In the genomic region with DNA sequence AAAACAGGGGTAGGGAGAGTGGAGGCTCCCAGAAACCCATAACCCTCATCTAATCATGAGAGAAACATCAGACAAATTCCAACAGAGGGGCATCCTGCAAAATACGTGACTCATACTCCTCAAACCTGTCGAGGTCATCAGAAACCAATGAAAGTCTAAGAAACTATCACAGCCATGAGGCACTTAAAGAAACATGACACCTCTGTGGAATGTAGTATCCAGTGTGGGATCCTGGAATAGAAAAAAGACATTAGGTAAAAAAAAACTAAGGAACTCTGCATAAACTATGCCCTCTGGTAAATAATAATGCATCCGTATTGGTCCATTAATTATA, we compare ENCODE assay signal across 12 cellular contexts. TPM values are rescaled to one million over a fixed set of nuclear protein-coding genes. Genes with fewer than 3 reads are reported as not detected.
A peak's percentile ranks its signal among the peaks of the same experiment; 100 is the strongest.
DNase-seq lines count a peak whose midpoint lies in the region; ATAC-seq and TF ChIP-seq lines count a peak whose summit lies in the region.
"Had no signal": no experiment of that assay in that cellular context is flagged by ENCODE, and none has a peak within 500 bp of the region (broad histone marks: within the 10 kb centered on the region; RNA-seq: fewer than 3 reads in every experiment).

No MANE protein-coding gene starts in this region.

- intact Hi-C loops in heart left ventricle (cut with DNase I) (loop anchor here in 2 of 10 donors (1.0 to 2.0 kb wide), 2 partner anchors 16 to 23 kb away; partner anchors contain the start of gene CDH5 (in 1 of the 2)), cardiac septum (cut with DNase I) (no loop called here), uterus (cut with DNase I; ENCODE audit: low total_unique reads) (no loop called here)

- no peak for TF ChIP-seq CTCF in heart left ventricle (IDR thresholded peaks at IDR 0.05)
- no peak for TF ChIP-seq CTCF in astrocyte of the spinal cord (IDR thresholded peaks at IDR 0.05; ENCODE audit: low read depth, low read length)
- TF ChIP-seq CTCF in kidney epithelial cell (IDR thresholded peaks at IDR 0.05; ENCODE audit: insufficient read depth, low read length, poor library complexity, severe bottlenecking), result no peak
- TF ChIP-seq CTCF in uterus (IDR thresholded peaks at IDR 0.05), result no peak

- peaks cover 9 to 11% of the 10 kb centered on the region in 2 donors for H3K9me3 Mint-ChIP-seq in stimulated activated naive B cell treated with anti-CD40 and anti-IgM and Interleukin-4, amounts not matched to agents 10 μg/mL and 1 μg/mL and 100 μg/mL, for 72 hours

- H3K27me3 ChIP-seq in heart left ventricle, result no peaks in the 10 kb centered on the region
- H3K27me3 ChIP-seq in kidney epithelial cell (ENCODE audit: control insufficient read depth, insufficient read depth, low read length), result no peaks in the 10 kb centered on the region
- H3K27me3 ChIP-seq in uterus, result no peaks in the 10 kb centered on the region

- TF ChIP-seq POLR2A in heart left ventricle (IDR thresholded peaks at IDR 0.05), result no peak
- TF ChIP-seq POLR2A in uterus (IDR thresholded peaks at IDR 0.05), result no peak

- DNase-seq in heart left ventricle, result no peak
- no peak for DNase-seq in cardiac septum (ENCODE audit: low spot score)
- DNase-seq in astrocyte of the spinal cord (ENCODE audit: low read depth, low spot score), result peak; percentile 88
- DNase-seq in kidney epithelial cell (ENCODE audit: low read depth), result peak; percentile 95
- no peak for DNase-seq in uterus
- no peak for DNase-seq in RPMI8226
- no peak for DNase-seq in GF-D8 (lab: John Stamatoyannopoulos, UW)
- DNase-seq in stimulated activated naive B cell treated with anti-CD40 and anti-IgM and Interleukin-4, amounts not matched to agents 10 μg/mL and 1 μg/mL and 100 μg/mL, for 72 hours, result no peak
- DNase-seq: activated CD4-positive, alpha-beta T cell treated with anti-CD3 and anti-CD28 coated beads, Interleukin-2, amount 50 U/mL, for 1 hour; AML-193; NCI-H748 treated with DMSO at 0.1 percent for 48 hours had no signal

- no peaks in the 10 kb centered on the region for H3K4me1 Mint-ChIP-seq in stimulated activated naive B cell treated with anti-CD40 and anti-IgM and Interleukin-4, amounts not matched to agents 10 μg/mL and 1 μg/mL and 100 μg/mL, for 72 hours

- H3K36me3 ChIP-seq in heart left ventricle, result peaks cover 0 to 37% (median 5%) of the 10 kb centered on the region in 9 donors
- H3K36me3 ChIP-seq in kidney epithelial cell (ENCODE audit: control insufficient read depth, insufficient read depth, low read length), result no peaks in the 10 kb centered on the region
- no peaks in the 10 kb centered on the region for H3K36me3 ChIP-seq in uterus

- H3K27ac ChIP-seq in heart left ventricle (peak overlapping the region; percentile 55 to 86 (median 80)), uterus (peak overlapping the region; percentile 54 to 79)

- no peaks in the 10 kb centered on the region for H3K36me3 Mint-ChIP-seq in stimulated activated naive B cell treated with anti-CD40 and anti-IgM and Interleukin-4, amounts not matched to agents 10 μg/mL and 1 μg/mL and 100 μg/mL, for 72 hours

- no peak overlapping the region for H3K27ac Mint-ChIP-seq in stimulated activated naive B cell treated with anti-CD40 and anti-IgM and Interleukin-4, amounts not matched to agents 10 μg/mL and 1 μg/mL and 100 μg/mL, for 72 hours

- in situ Hi-C loops in astrocyte of the spinal cord (cut with HindIII; ENCODE audit: low sequenced_read_pairs), result no loop called here

- H3K27me3 Mint-ChIP-seq in stimulated activated naive B cell treated with anti-CD40 and anti-IgM and Interleukin-4, amounts not matched to agents 10 μg/mL and 1 μg/mL and 100 μg/mL, for 72 hours, result peaks cover 15 to 22% of the 10 kb centered on the region in 2 donors

- peaks cover 0 to 3% (median 0%) of the 10 kb centered on the region in 12 donors for H3K9me3 ChIP-seq in heart left ventricle
- no peaks in the 10 kb centered on the region for H3K9me3 ChIP-seq in uterus

- H3K4me3 Mint-ChIP-seq in stimulated activated naive B cell treated with anti-CD40 and anti-IgM and Interleukin-4, amounts not matched to agents 10 μg/mL and 1 μg/mL and 100 μg/mL, for 72 hours, result no peak overlapping the region

- WGBS in heart left ventricle, 4 donors, result 43 to 53% (median 47%) methylated on average over 3 of the region's 3 CpGs

- H3K4me3 ChIP-seq in heart left ventricle, result peak overlapping the region in 4 of 12 donors; percentile 3 to 11 (median 4)
- H3K4me3 ChIP-seq in astrocyte of the spinal cord (ENCODE audit: low read depth, low read length), result no peak overlapping the region
- no peak overlapping the region for H3K4me3 ChIP-seq in kidney epithelial cell (ENCODE audit: low read depth, low read length)
- H3K4me3 ChIP-seq in uterus, result no peak overlapping the region

- peak in 2 of 4 donors; percentile 26 to 37 for ATAC-seq in heart left ventricle
- ATAC-seq in stimulated activated naive B cell treated with anti-CD40 and anti-IgM and Interleukin-4, amounts not matched to agents 10 μg/mL and 1 μg/mL and 100 μg/mL, for 72 hours (replicated peaks), result no peak

- peaks cover 0 to 51% (median 21%) of the 10 kb centered on the region in 12 donors for H3K4me1 ChIP-seq in heart left ventricle
- no peaks in the 10 kb centered on the region for H3K4me1 ChIP-seq in uterus

RNA-seq across cellular contexts. Expression of gene CDH5, which starts 16.4 kb away (rescaled TPM):
- 100 to 1,000 TPM in 2 of 9 donors, 10 to 100 TPM in 7; 39.6 to 135 (median 63.3) TPM for total RNA-seq in heart left ventricle
- polyA plus RNA-seq in heart left ventricle, result 10 to 100 TPM; 24.9 to 62.3 TPM
- 51.9 TPM for total RNA-seq in cardiac septum
- 0.67 and 2.1 TPM in 2 replicates for total RNA-seq in kidney epithelial cell
- 100 to 1,000 TPM in 1 of 4 donors, 10 to 100 TPM in 3; 31.2 to 126 (median 70.6) TPM for total RNA-seq in uterus
- polyA plus RNA-seq: neural cell had no signal

RNA-seq across cellular contexts. Expression of gene BEAN1, which starts 44.2 kb away (rescaled TPM):
- 1 to 10 TPM in 5 of 9 donors, under 1 TPM in 4; 0.58 to 7.9 (median 1.5) TPM for total RNA-seq in heart left ventricle
- polyA plus RNA-seq in heart left ventricle, result 1 to 10 TPM in 1 of 2 donors, under 1 TPM in 1; 0.30 to 8.8 TPM
- total RNA-seq in cardiac septum, result 2.8 TPM
- total RNA-seq in kidney epithelial cell, result 6.7 and 8.8 TPM in 2 replicates
- 1 to 10 TPM in 1 of 4 donors, under 1 TPM in 1, not detected in 2; 0.52 to 3.9 TPM for total RNA-seq in uterus

Comparison
In these comparisons a context has a peak if more than half of its experiments do, and no peak if none do; other contexts are left out.
1. DNase-seq: peak in astrocyte of the spinal cord (single experiment) and kidney epithelial cell (single experiment); none in heart left ventricle (0 of 5), cardiac septum (single experiment), uterus (0 of 2), RPMI8226 (single experiment), GF-D8 (single experiment) and stimulated activated naive B cell treated with anti-CD40 and anti-IgM and Interleukin-4, amounts not matched to agents 10 μg/mL and 1 μg/mL and 100 μg/mL, for 72 hours (single experiment).
2. RNA of gene CDH5, which starts 16.4 kb away (total RNA-seq): 31.2 to 126 TPM in uterus, 39.6 to 135 TPM in heart left ventricle and 51.9 TPM in cardiac septum (single experiment); 0.67 to 2.1 TPM in kidney epithelial cell; every median in the first group is over 10 times any median in the second.